In genomic region chr12:122031342-122032216, GRCh38 we compare ENCODE assay signal across 8 cellular contexts. TPM values are rescaled to one million over a fixed set of nuclear protein-coding genes. Genes with fewer than 3 reads are reported as not detected.
DNase-seq lines count a peak whose midpoint lies in the region; ATAC-seq, FAIRE-seq and TF ChIP-seq lines count a peak whose summit lies in the region.

No MANE protein-coding gene starts in this region.

- H4K20me1 ChIP-seq in K562 (replicated peaks; ENCODE audit: control insufficient read depth, insufficient read depth, low read length): peaks cover 9% of the 10 kb centered on the region; the same call in 1 of the 2 replicates

- CTCF ChIA-PET in K562 (lab: Yijun Ruan, JAX; ENCODE audit: low intra/inter-chr PET ratio): no interaction called here

- peaks cover 57% of the 10 kb centered on the region for H3K79me2 ChIP-seq in K562 (ENCODE audit: control insufficient read depth, insufficient read depth, low read length)

- peak; percentile 95 for TF ChIP-seq CTCF in 22Rv1 (IDR thresholded peaks at IDR 0.05)
- peak; percentile 73 to 87 (median 82) for TF ChIP-seq CTCF in K562 (IDR thresholded peaks at IDR 0.05 in 2 of 3, conservative IDR thresholded peaks at IDR 0.05 in 1 of 3; ENCODE audit: insufficient read depth in 2 of 3, low read depth in 1 of 3, low read length in 3 of 3)

- POLR2A ChIA-PET in K562 (lab: Yijun Ruan, JAX): interaction anchor here (1.0 to 1.5 kb wide), 2 partner anchors 11 kb away, joined by 3 read pairs; no protein-coding TSS in a partner anchor

- BruUV-seq in K562 (replicated peaks; lab: Mats Ljungman, UMichigan): no TSS peak

- TF ChIP-seq POLR2A in GM12892 (IDR thresholded peaks at IDR 0.05; ENCODE audit: low read depth, low read length) (no peak), K562 (conservative IDR thresholded peaks at IDR 0.05) (no peak)

- peaks cover 0 to 33% of the 10 kb centered on the region in 2 experiments; a peak in 4 of 5 replicates for H3K4me1 ChIP-seq in K562 (replicated peaks in 1 of 2; ENCODE audit: control insufficient read depth in 2 of 2, insufficient read depth in 2 of 2, low read length in 2 of 2)

- peak in 1 of 2 experiments; percentile 52; a peak in 2 of 4 replicates for TF ChIP-seq RAD21 in K562 (CRISPR knock-in tag; conservative IDR thresholded peaks at IDR 0.05 in 1 of 2, IDR thresholded peaks at IDR 0.05 in 1 of 2)

- intact Hi-C loops in K562 (cut with micrococcal nuclease): no loop called here

- FAIRE-seq in GM12892 (lab: Jason Lieb, UNC) (peak; percentile 27), K562 (lab: Jason Lieb, UNC) (peak; percentile 78)

- peaks cover 32% of the 10 kb centered on the region; the same call in 1 of the 3 replicates for H3K36me3 ChIP-seq in K562 (ENCODE audit: control insufficient read depth, insufficient read depth, low read length)

- in situ Hi-C loops in K562 (cut with MboI): no loop called here

- DNase-seq in GM12892 (ENCODE audit: insufficient read length): no peak
- peak in 3 of 5 experiments; percentile 28 to 51 (median 32) for DNase-seq in T-helper 2 cell
- DNase-seq in K562 (ENCODE audit: extremely low read depth in 1 of 4, low spot score in 3 of 4): peak; percentile 64 to 74 (median 70)
- DNase-seq in kidney tubule cell (ENCODE audit: low spot score): peak; percentile 42
- peak; percentile 86 for DNase-seq in stimulated activated CD8-positive, alpha-beta memory T cell treated with anti-CD3 and anti-CD28 coated beads, Interleukin-4, amount 100 ng/mL, for 48 hours
- no peak for DNase-seq in medulla oblongata (ENCODE audit: extremely low spot score)
- DNase-seq in GOT3 (lab: John Stamatoyannopoulos, UW): no peak

- no peak for TF ChIP-seq EP300 in K562 (IDR thresholded peaks at IDR 0.05; ENCODE audit: low read length)

- H3K9me1 ChIP-seq in K562 (ENCODE audit: control insufficient read depth, insufficient read depth, low read length): peaks cover 8% of the 10 kb centered on the region

- H3K9me3 ChIP-seq in K562 (replicated peaks; ENCODE audit: control insufficient read depth, insufficient read depth, low read depth, low read length): no peaks in the 10 kb centered on the region

- H3K4me2 ChIP-seq in K562 (ENCODE audit: insufficient read depth, low read length): no peak overlapping the region

- H2AFZ ChIP-seq in K562 (ENCODE audit: low read depth, low read length): no peak overlapping the region

- peak; percentile 95 for ATAC-seq in K562

- H3K9ac ChIP-seq in K562 (ENCODE audit: insufficient read depth in 1 of 2, low read depth in 2 of 2, low read length in 2 of 2): no peak overlapping the region

- no peaks in the 10 kb centered on the region for H3K27me3 ChIP-seq in K562 (ENCODE audit: control insufficient read depth in 2 of 2, insufficient read depth in 2 of 2, low read length in 2 of 2)

- H3K4me3 ChIP-seq in K562: no peak overlapping the region

- WGBS in K562 (ENCODE audit: insufficient coverage, low coverage, missing lambda C conversion rate): 52% methylated on average over 20 of the region's 21 CpGs

- 0 out of 2 replicates have a peak overlapping the region, but pooled peaks have one; percentile 13 for H3K27ac ChIP-seq in 22Rv1
- H3K27ac ChIP-seq in K562 (ENCODE audit: extremely low read depth, low read depth, low read length): no peak overlapping the region

TF ChIP-seq in K562, 482 proteins besides CTCF, POLR2A, EP300 and RAD21 (continues in another document):
- TF ChIP-seq SMC3 (conservative IDR thresholded peaks at IDR 0.05; ENCODE audit: insufficient read depth, low read depth, low read length): peak; percentile 45; the same call in 1 of the 2 replicates
- TF ChIP-seq MAZ (CRISPR knock-in tag; conservative IDR thresholded peaks at IDR 0.05 in 1 of 2, IDR thresholded peaks at IDR 0.05 in 1 of 2): peak in 1 of 2 experiments; percentile 24; a peak in 1 of 4 replicates
- 0 out of 2 replicates have a peak, but pooled peaks have one; percentile 21 for TF ChIP-seq FOXP1 (CRISPR knock-in tag; IDR thresholded peaks at IDR 0.05)
- TF ChIP-seq SRSF7 (optimal IDR thresholded peaks at IDR 0.05; ENCODE audit: low read depth, low read length): no peak
- TF ChIP-seq NELFE (IDR thresholded peaks at IDR 0.05; ENCODE audit: insufficient read depth, insufficient read length): no peak
- TF ChIP-seq PCBP1 (IDR thresholded peaks at IDR 0.05; ENCODE audit: low read depth, low read length, poor library complexity, severe bottlenecking): no peak
- peak in 2 of 3 experiments; percentile 18 to 31 for TF ChIP-seq YY1 (IDR thresholded peaks at IDR 0.05; ENCODE audit: borderline replicate concordance in 1 of 3, control insufficient read depth in 1 of 3, extremely low read depth in 1 of 3, insufficient read depth in 3 of 3, insufficient read length in 1 of 3, insufficient replicate concordance in 2 of 3, low read depth in 1 of 3, low read length in 2 of 3)
- TF ChIP-seq RBM17 (IDR thresholded peaks at IDR 0.05; ENCODE audit: borderline replicate concordance, low read depth, low read length): no peak
- TF ChIP-seq POLR3A (IDR thresholded peaks at IDR 0.05; ENCODE audit: borderline replicate concordance, extremely low read depth, insufficient read depth, insufficient read length): no peak
- no peak for TF ChIP-seq ZNF707 (CRISPR knock-in tag; conservative IDR thresholded peaks at IDR 0.05)
- peak; percentile 57 for TF ChIP-seq STAG1 (CRISPR knock-in tag; IDR thresholded peaks at IDR 0.05; ENCODE audit: borderline replicate concordance)
- TF ChIP-seq JUND (IDR thresholded peaks at IDR 0.05; ENCODE audit: borderline replicate concordance, low read depth, low read length): 0 out of 2 replicates have a peak, but pooled peaks have one; percentile 11
- no peak for TF ChIP-seq JUND (tag; IDR thresholded peaks at IDR 0.05; ENCODE audit: borderline replicate concordance, low read depth, low read length)
- TF ChIP-seq MAX (CRISPR knock-in tag; IDR thresholded peaks at IDR 0.05): 0 out of 2 replicates have a peak, but pooled peaks have one; percentile 16
- no peak for TF ChIP-seq POU5F1 (IDR thresholded peaks at IDR 0.05; ENCODE audit: borderline replicate concordance, low read depth, low read length, partially characterized antibody)

RNA-seq across cellular contexts. Expression of gene BCL7A, which starts 9.9 kb away (rescaled TPM):
- polyA plus RNA-seq in GM12892 (2012; ENCODE audit: missing spikeins): 6.7 TPM
- 14.3 and 26.5 TPM in 2 replicates for total RNA-seq in K562 (2011; cell fraction: chromatin; rRNA removed; ENCODE audit: low replicate concordance)
- total RNA-seq in K562 (2011; cell fraction: nucleolus; rRNA removed): 14.6 and 18.5 TPM in 2 replicates
- 12.9 and 13.2 TPM in 2 replicates for total RNA-seq in K562 (2011; cell fraction: nucleoplasm; rRNA removed)
- total RNA-seq in K562 (2014; rRNA removed) (16.1 and 23.1 TPM in 2 replicates), K562 (2014; rRNA removed; fragmentation: Illumina TruSeq; extraction: Trizol) (11.0 and 13.6 TPM in 2 replicates), K562 (2015; rRNA removed; fragmentation: Illumina TruSeq; extraction: Trizol) (14.9 TPM in 2 replicates), K562 (2021) (19.9 and 21.9 TPM in 2 replicates)
- polyA plus RNA-seq in K562 (2011; rRNA removed) (11.2 and 11.5 TPM in 2 replicates), K562 (2014; fragmentation: Illumina TruSeq; extraction: Trizol) (19.5 and 20.1 TPM in 2 replicates), K562 (2014; fragmentation: Nextera tagmentation; extraction: Ambion mirVana) (under 1 TPM; 0.25 to 0.30 TPM), K562 (2014; rRNA removed) (16.8 and 17.1 TPM in 2 replicates)
- 13.9 and 19.9 TPM in 2 replicates for polyA plus RNA-seq in K562 (2011; cell fraction: cytosol; rRNA removed)
- polyA plus RNA-seq in K562 (2011; cell fraction: nucleus; rRNA removed): 9.8 and 12.1 TPM in 2 replicates
- 14.5 and 17.2 TPM in 2 replicates for polyA plus RNA-seq in K562 (2012)
- polyA minus RNA-seq in K562 (2011; rRNA and poly(A)+ RNA removed): 9.0 and 9.8 TPM in 2 replicates
- 8.2 and 11.0 TPM in 2 replicates for polyA minus RNA-seq in K562 (2011; cell fraction: cytosol; rRNA and poly(A)+ RNA removed)
- 2.8 and 4.3 TPM in 2 replicates for polyA minus RNA-seq in K562 (2011; cell fraction: nucleus; rRNA and poly(A)+ RNA removed)

RNA-seq across cellular contexts. Expression of gene MLXIP, which starts 47.0 kb away (rescaled TPM):
- 4.2 TPM for polyA plus RNA-seq in GM12892 (2012; ENCODE audit: missing spikeins)
- total RNA-seq in K562 (2011; cell fraction: chromatin; rRNA removed; ENCODE audit: low replicate concordance): 289 and 513 TPM in 2 replicates
- total RNA-seq in K562 (2011; cell fraction: nucleolus; rRNA removed): 197 and 203 TPM in 2 replicates
- 215 and 311 TPM in 2 replicates for total RNA-seq in K562 (2011; cell fraction: nucleoplasm; rRNA removed)
- total RNA-seq in K562 (2014; rRNA removed) (14.7 and 36.9 TPM in 2 replicates), K562 (2014; rRNA removed; fragmentation: Illumina TruSeq; extraction: Trizol) (13.8 and 18.1 TPM in 2 replicates), K562 (2015; rRNA removed; fragmentation: Illumina TruSeq; extraction: Trizol) (25.8 and 28.9 TPM in 2 replicates), K562 (2021) (65.8 and 66.3 TPM in 2 replicates)
- polyA plus RNA-seq in K562 (2011; rRNA removed) (14.4 and 20.7 TPM in 2 replicates), K562 (2014; fragmentation: Illumina TruSeq; extraction: Trizol) (40.7 and 46.7 TPM in 2 replicates), K562 (2014; fragmentation: Nextera tagmentation; extraction: Ambion mirVana) (1 to 10 TPM; 2.2 to 3.8 TPM), K562 (2014; rRNA removed) (26.0 and 26.5 TPM in 2 replicates)
- polyA plus RNA-seq in K562 (2011; cell fraction: cytosol; rRNA removed): 9.9 and 11.6 TPM in 2 replicates
- polyA plus RNA-seq in K562 (2011; cell fraction: nucleus; rRNA removed): 78.1 and 99.4 TPM in 2 replicates
- polyA plus RNA-seq in K562 (2012): 33.1 and 37.7 TPM in 2 replicates
- polyA minus RNA-seq in K562 (2011; rRNA and poly(A)+ RNA removed): 20.9 and 23.5 TPM in 2 replicates
- 51.8 and 60.9 TPM in 2 replicates for polyA minus RNA-seq in K562 (2011; cell fraction: cytosol; rRNA and poly(A)+ RNA removed)
- 61.8 and 88.5 TPM in 2 replicates for polyA minus RNA-seq in K562 (2011; cell fraction: nucleus; rRNA and poly(A)+ RNA removed)

Comparison
In these comparisons a context has a peak if more than half of its experiments do, and no peak if none do; other contexts are left out.
1. DNase-seq: peak in T-helper 2 cell (3 of 5), K562 (4 of 4), kidney tubule cell (single experiment) and stimulated activated CD8-positive, alpha-beta memory T cell treated with anti-CD3 and anti-CD28 coated beads, Interleukin-4, amount 100 ng/mL, for 48 hours (single experiment); none in GM12892 (single experiment), medulla oblongata (single experiment) and GOT3 (single experiment).